In genomic region chr17:4136373-4136772, GRCh38 we compare ENCODE assay signal across 12 cellular contexts. TPM values are rescaled to one million over a fixed set of nuclear protein-coding genes. Genes with fewer than 3 reads are reported as not detected.
DNase-seq lines count a peak whose midpoint lies in the region; ATAC-seq and TF ChIP-seq lines count a peak whose summit lies in the region.
"Had no signal": no experiment of that assay in that cellular context is flagged by ENCODE, and none has a peak within 500 bp of the region (broad histone marks: within the 10 kb centered on the region; RNA-seq: fewer than 3 reads in every experiment).

No MANE protein-coding gene starts in this region.

- peaks cover 0 to 26% (median 4%) of the 10 kb centered on the region in 3 donors for H3K36me3 ChIP-seq in esophagus squamous epithelium
- peaks cover 5 to 8% of the 10 kb centered on the region in 2 donors for H3K36me3 ChIP-seq in mucosa of rectum (ENCODE audit: control insufficient read depth in 2 of 2, insufficient read depth in 2 of 2, low read length in 2 of 2)
- H3K36me3 ChIP-seq: breast epithelium had no signal

- TF ChIP-seq POLR2A in esophagus squamous epithelium (IDR thresholded peaks at IDR 0.05), result no peak

- H3K27me3 ChIP-seq in esophagus squamous epithelium, result no peaks in the 10 kb centered on the region
- H3K27me3 ChIP-seq in mucosa of rectum (ENCODE audit: control insufficient read depth in 2 of 2, insufficient read depth in 2 of 2, low read length in 2 of 2), result no peaks in the 10 kb centered on the region
- H3K27me3 ChIP-seq: breast epithelium had no signal

- no peaks in the 10 kb centered on the region for H3K9me3 Mint-ChIP-seq in activated T-helper 1 cell treated with anti-CD3 and anti-CD28 coated beads, Interleukin-12 subunit alpha, Interleukin-12 subunit beta, Interleukin-2, Interleukin-4 antibody, amounts not matched to agents 30 ng/mL and 10 ng/mL and 1 ng/mL, durations not matched to agents 14 hours and 24 hours and 36 hours

- no peak for TF ChIP-seq CTCF in esophagus squamous epithelium (IDR thresholded peaks at IDR 0.05)

- H3K27me3 Mint-ChIP-seq in activated T-helper 1 cell treated with anti-CD3 and anti-CD28 coated beads, Interleukin-12 subunit alpha, Interleukin-12 subunit beta, Interleukin-2, Interleukin-4 antibody, amounts not matched to agents 30 ng/mL and 10 ng/mL and 1 ng/mL, durations not matched to agents 14 hours and 24 hours and 36 hours (ENCODE audit: insufficient read depth), result no peaks in the 10 kb centered on the region

- WGBS in esophagus squamous epithelium, 2 donors, result 60 to 68% methylated on average over 4 to 5 of the region's 6 CpGs

- H3K27ac ChIP-seq in esophagus squamous epithelium (peak overlapping the region; percentile 16 to 99 (median 77)), mucosa of rectum (ENCODE audit: low read depth in 2 of 2, low read length in 2 of 2) (peak overlapping the region; percentile 86 to 100)

- peaks cover 0 to 70% (median 35%) of the 10 kb centered on the region in 3 donors for H3K4me1 ChIP-seq in esophagus squamous epithelium
- H3K4me1 ChIP-seq in mucosa of rectum (ENCODE audit: control insufficient read depth in 2 of 2, insufficient read depth in 2 of 2, low read length in 2 of 2), result peaks cover 59 to 71% of the 10 kb centered on the region in 2 donors

- H3K27ac Mint-ChIP-seq in activated T-helper 1 cell treated with anti-CD3 and anti-CD28 coated beads, Interleukin-12 subunit alpha, Interleukin-12 subunit beta, Interleukin-2, Interleukin-4 antibody, amounts not matched to agents 30 ng/mL and 10 ng/mL and 1 ng/mL, durations not matched to agents 14 hours and 24 hours and 36 hours, result no peak overlapping the region
- H3K27ac Mint-ChIP-seq: activated CD8-positive, alpha-beta T cell treated with anti-CD3 and anti-CD28 coated beads, Interleukin-2, amount 10 ng/mL, durations not matched to agents 7 days and 5 days had no signal

- intact Hi-C loops in esophagus squamous epithelium (cut with DNase I), result no loop called here
- intact Hi-C loops in activated T-helper 1 cell treated with anti-CD3 and anti-CD28 coated beads, Interleukin-12 subunit alpha, Interleukin-12 subunit beta, Interleukin-2, Interleukin-4 antibody, amounts not matched to agents 30 ng/mL and 10 ng/mL and 1 ng/mL, durations not matched to agents 14 hours and 24 hours and 36 hours (cut with micrococcal nuclease), result no loop called here

- H3K4me3 ChIP-seq in esophagus squamous epithelium, result no peak overlapping the region
- H3K4me3 ChIP-seq in mucosa of rectum (ENCODE audit: low read length in 2 of 2), result peak overlapping the region in 1 of 2 donors; percentile 4
- H3K4me3 ChIP-seq: breast epithelium had no signal

- no peak overlapping the region for H3K4me3 Mint-ChIP-seq in activated T-helper 1 cell treated with anti-CD3 and anti-CD28 coated beads, Interleukin-12 subunit alpha, Interleukin-12 subunit beta, Interleukin-2, Interleukin-4 antibody, amounts not matched to agents 30 ng/mL and 10 ng/mL and 1 ng/mL, durations not matched to agents 14 hours and 24 hours and 36 hours
- H3K4me3 Mint-ChIP-seq: activated CD8-positive, alpha-beta T cell treated with anti-CD3 and anti-CD28 coated beads, Interleukin-2, amount 10 ng/mL, durations not matched to agents 7 days and 5 days had no signal

- no peak for ATAC-seq in GM21423 (IDR thresholded peaks at IDR 0.05; ENCODE audit: unreplicated experiment)
- no peak for ATAC-seq in HG02938 (IDR thresholded peaks at IDR 0.05; ENCODE audit: unreplicated experiment)
- ATAC-seq: activated CD8-positive, alpha-beta T cell treated with anti-CD3 and anti-CD28 coated beads, Interleukin-2, amount 10 ng/mL, durations not matched to agents 7 days and 5 days had no signal

- H3K4me1 Mint-ChIP-seq in activated T-helper 1 cell treated with anti-CD3 and anti-CD28 coated beads, Interleukin-12 subunit alpha, Interleukin-12 subunit beta, Interleukin-2, Interleukin-4 antibody, amounts not matched to agents 30 ng/mL and 10 ng/mL and 1 ng/mL, durations not matched to agents 14 hours and 24 hours and 36 hours (ENCODE audit: low read depth), result peaks cover 44% of the 10 kb centered on the region

- peak overlapping the region in 1 of 2 donors; percentile 6 for H3K9ac ChIP-seq in mucosa of rectum (ENCODE audit: low read depth in 1 of 2, low read length in 2 of 2)

- peaks cover 14% of the 10 kb centered on the region for H3K36me3 Mint-ChIP-seq in activated T-helper 1 cell treated with anti-CD3 and anti-CD28 coated beads, Interleukin-12 subunit alpha, Interleukin-12 subunit beta, Interleukin-2, Interleukin-4 antibody, amounts not matched to agents 30 ng/mL and 10 ng/mL and 1 ng/mL, durations not matched to agents 14 hours and 24 hours and 36 hours (ENCODE audit: low read depth)

- H3K9me3 ChIP-seq in esophagus squamous epithelium (no peaks in the 10 kb centered on the region), mucosa of rectum (ENCODE audit: control insufficient read depth in 2 of 2, low read length in 2 of 2) (no peaks in the 10 kb centered on the region)
- H3K9me3 ChIP-seq: breast epithelium had no signal

- DNase-seq in Ammon's horn (ENCODE audit: low spot score), result peak; percentile 43
- peak; percentile 16 for DNase-seq in NCI-H2196 treated with DMSO at 0.1 percent for 48 hours (lab: John Stamatoyannopoulos, UW; ENCODE audit: unreplicated experiment)
- DNase-seq in esophagus squamous epithelium (lab: John Stamatoyannopoulos, UW), result no peak
- no peak for DNase-seq in HCEC 1CT
- DNase-seq in activated T-helper 1 cell treated with anti-CD3 and anti-CD28 coated beads, Interleukin-12 subunit alpha, Interleukin-12 subunit beta, Interleukin-2, Interleukin-4 antibody, amounts not matched to agents 30 ng/mL and 10 ng/mL and 1 ng/mL, durations not matched to agents 14 hours and 24 hours and 36 hours (ENCODE audit: low spot score), result no peak
- DNase-seq: activated CD8-positive, alpha-beta T cell treated with anti-CD3 and anti-CD28 coated beads, Interleukin-2, amount 10 ng/mL, durations not matched to agents 7 days and 5 days; NCI-H1436 treated with DMSO at 0.1 percent for 48 hours; NCI-H82 had no signal

RNA-seq across cellular contexts. Expression of gene ZZEF1, which starts 6.5 kb away (rescaled TPM):
- total RNA-seq in esophagus squamous epithelium, result 10 to 100 TPM; 24.8 to 72.9 (median 36.4) TPM
- total RNA-seq in activated T-helper 1 cell treated with anti-CD3 and anti-CD28 coated beads, Interleukin-12 subunit alpha, Interleukin-12 subunit beta, Interleukin-2, Interleukin-4 antibody, amounts not matched to agents 30 ng/mL and 10 ng/mL and 1 ng/mL, durations not matched to agents 14 hours and 24 hours and 36 hours, result 43.8 and 45.2 TPM in 2 replicates

RNA-seq across cellular contexts. Expression of gene CYB5D2, which starts 6.6 kb away (rescaled TPM):
- total RNA-seq in esophagus squamous epithelium, result 10 to 100 TPM; 15.4 to 21.0 (median 18.3) TPM
- total RNA-seq in activated T-helper 1 cell treated with anti-CD3 and anti-CD28 coated beads, Interleukin-12 subunit alpha, Interleukin-12 subunit beta, Interleukin-2, Interleukin-4 antibody, amounts not matched to agents 30 ng/mL and 10 ng/mL and 1 ng/mL, durations not matched to agents 14 hours and 24 hours and 36 hours, result 6.9 and 9.4 TPM in 2 replicates

Comparison
In these comparisons a context has a peak if more than half of its experiments do, and no peak if none do; other contexts are left out.
1. DNase-seq: peak in Ammon's horn (single experiment) and NCI-H2196 treated with DMSO at 0.1 percent for 48 hours (single experiment); none in esophagus squamous epithelium (single experiment), HCEC 1CT (single experiment) and activated T-helper 1 cell treated with anti-CD3 and anti-CD28 coated beads, Interleukin-12 subunit alpha, Interleukin-12 subunit beta, Interleukin-2, Interleukin-4 antibody, amounts not matched to agents 30 ng/mL and 10 ng/mL and 1 ng/mL, durations not matched to agents 14 hours and 24 hours and 36 hours (single experiment).